9 cellular contexts compared by ENCODE assay signal in genomic region chr14:93430319-93430801, GRCh38. TPM values are rescaled to one million over a fixed set of nuclear protein-coding genes. Genes with fewer than 3 reads are reported as not detected.
DNase-seq lines count a peak whose midpoint lies in the region; ATAC-seq and TF ChIP-seq lines count a peak whose summit lies in the region.
"Had no signal": no experiment of that assay in that cellular context is flagged by ENCODE, and none has a peak within 500 bp of the region (broad histone marks: within the 10 kb centered on the region; RNA-seq: fewer than 3 reads in every experiment).

No MANE protein-coding gene starts in this region.

- H3K4me3 ChIP-seq in body of pancreas: peak overlapping the region; percentile 42 to 45
- no peak overlapping the region for H3K4me3 ChIP-seq in CD4-positive, alpha-beta memory T cell (ENCODE audit: low read length in 2 of 2)
- H3K4me3 ChIP-seq: thoracic aorta had no signal

- H3K27me3 Mint-ChIP-seq in CD4-positive, alpha-beta memory T cell: peaks cover 26 to 28% of the 10 kb centered on the region in 2 donors

- DNase-seq in AG20443 (ENCODE audit: low spot score) (peak; percentile 30), NCI-H2029 treated with DMSO at 0.1 percent for 48 hours (lab: John Stamatoyannopoulos, UW) (peak; percentile 19), body of pancreas (peak; percentile 39 to 70 (median 59)), medulla oblongata (ENCODE audit: extremely low spot score) (peak; percentile 45)
- DNase-seq in activated CD4-positive, alpha-beta T cell treated with anti-CD3 and anti-CD28 coated beads, Interleukin-2, amount 50 U/mL, for 4 hours: no peak
- DNase-seq in CD4-positive, alpha-beta memory T cell: no peak

- TF ChIP-seq POLR2A in body of pancreas (IDR thresholded peaks at IDR 0.05): peak in 1 of 3 donors; percentile 19

- no peak overlapping the region for H3K27ac Mint-ChIP-seq in CD4-positive, alpha-beta memory T cell

- H3K4me1 Mint-ChIP-seq in CD4-positive, alpha-beta memory T cell: no peaks in the 10 kb centered on the region

- WGBS in body of pancreas, 2 donors: 0 to 2% methylated on average over 16 to 32 of the region's 36 CpGs

- no peaks in the 10 kb centered on the region for H3K36me3 ChIP-seq in body of pancreas (replicated peaks in 1 of 2; ENCODE audit: insufficient read depth in 1 of 2, low read depth in 2 of 2)
- no peaks in the 10 kb centered on the region for H3K36me3 ChIP-seq in CD4-positive, alpha-beta memory T cell (ENCODE audit: insufficient read depth, low read length)
- H3K36me3 ChIP-seq: thoracic aorta had no signal

- no peaks in the 10 kb centered on the region for H3K36me3 Mint-ChIP-seq in CD4-positive, alpha-beta memory T cell

- peaks cover 9% of the 10 kb centered on the region for H3K4me1 ChIP-seq in body of pancreas
- no peaks in the 10 kb centered on the region for H3K4me1 ChIP-seq in CD4-positive, alpha-beta memory T cell (ENCODE audit: insufficient read depth, low read length)

- CTCF ChIA-PET in CD4-positive, alpha-beta memory T cell (lab: Charles Lee; ENCODE audit: partially characterized antibody): no interaction called here

- peaks cover 6 to 45% (median 24%) of the 10 kb centered on the region in 8 donors for H3K9me3 Mint-ChIP-seq in CD4-positive, alpha-beta memory T cell

- H3K4me3 Mint-ChIP-seq in CD4-positive, alpha-beta memory T cell: no peak overlapping the region

- no peaks in the 10 kb centered on the region for H3K9me3 ChIP-seq in body of pancreas
- H3K9me3 ChIP-seq in CD4-positive, alpha-beta memory T cell (ENCODE audit: control insufficient read depth in 1 of 2, low read length in 2 of 2): peaks cover 0 to 5% of the 10 kb centered on the region in 2 donors

- no peak for TF ChIP-seq CTCF in body of pancreas (IDR thresholded peaks at IDR 0.05)

- POLR2A ChIA-PET in CD4-positive, alpha-beta memory T cell (lab: Charles Lee; ENCODE audit: partially characterized antibody): no interaction called here

- intact Hi-C loops in body of pancreas (cut with DNase I): no loop called here
- intact Hi-C loops in CD4-positive, alpha-beta memory T cell (cut with micrococcal nuclease): no loop called here

- peak overlapping the region in 3 of 4 donors; percentile 15 to 76 (median 49) for H3K27ac ChIP-seq in body of pancreas
- no peak overlapping the region for H3K27ac ChIP-seq in CD4-positive, alpha-beta memory T cell (ENCODE audit: low read depth, low read length)
- H3K27ac ChIP-seq: thoracic aorta had no signal

- ATAC-seq in body of pancreas (peak; percentile 59), GM19328 (IDR thresholded peaks at IDR 0.05; ENCODE audit: unreplicated experiment) (no peak), HG03196 (IDR thresholded peaks at IDR 0.05; ENCODE audit: unreplicated experiment) (no peak)

- H3K27me3 ChIP-seq in body of pancreas: no peaks in the 10 kb centered on the region
- H3K27me3 ChIP-seq in CD4-positive, alpha-beta memory T cell (ENCODE audit: insufficient read depth, low read length): no peaks in the 10 kb centered on the region

RNA-seq across cellular contexts. Expression of gene UNC79, which starts 0.4 kb away (rescaled TPM):
- 1 to 10 TPM in 1 of 2 donors, under 1 TPM in 1; 0.78 to 3.3 TPM for total RNA-seq in body of pancreas
- total RNA-seq in CD4-positive, alpha-beta memory T cell: under 1 TPM; 0.03 to 0.06 TPM
- polyA plus RNA-seq in CD4-positive, alpha-beta memory T cell: not detected

Comparison
In these comparisons a context has a peak if more than half of its experiments do, and no peak if none do; other contexts are left out.
1. DNase-seq: peak in AG20443 (single experiment), NCI-H2029 treated with DMSO at 0.1 percent for 48 hours (single experiment), body of pancreas (4 of 4) and medulla oblongata (single experiment); none in activated CD4-positive, alpha-beta T cell treated with anti-CD3 and anti-CD28 coated beads, Interleukin-2, amount 50 U/mL, for 4 hours (0 of 2) and CD4-positive, alpha-beta memory T cell (0 of 5).
2. H3K4me3 ChIP-seq: peak in body of pancreas (2 of 2); none in CD4-positive, alpha-beta memory T cell (0 of 2).